In genomic region chr5:81971694-81972495, GRCh38 we compare ENCODE assay signal across 1 cellular context.
A peak's percentile ranks its signal among the peaks of the same experiment; 100 is the strongest.
TF ChIP-seq lines count a peak whose summit lies in the region.

Gene ATG10 (plus strand): TSS chr5:81972023. CDS start chr5:81987571, 15,548 bp downstream.

TF ChIP-seq in HepG2, 621 proteins besides CTCF, POLR2A, EP300 and RAD21 (continued from another document and continues in another):
- TF ChIP-seq SNAPC4 (CRISPR knock-in tag; IDR thresholded peaks at IDR 0.05) (0 out of 2 replicates have a peak, but pooled peaks have one; percentile 27), ZSCAN12 (CRISPR knock-in tag; IDR thresholded peaks at IDR 0.05) (no peak), FOXK1 (CRISPR knock-in tag; IDR thresholded peaks at IDR 0.05; ENCODE audit: borderline replicate concordance, low read depth) (0 out of 2 replicates have a peak, but pooled peaks have one; percentile 27), E2F5 (CRISPR knock-in tag; conservative IDR thresholded peaks at IDR 0.05) (peak; percentile 46; the same call in 1 of the 2 replicates), U2AF2 (IDR thresholded peaks at IDR 0.05; ENCODE audit: low read depth, low read length) (no peak), REXO4 (CRISPR knock-in tag; IDR thresholded peaks at IDR 0.05; ENCODE audit: borderline replicate concordance) (no peak), ZSCAN9 (CRISPR knock-in tag; IDR thresholded peaks at IDR 0.05; ENCODE audit: borderline replicate concordance) (no peak; the same call in 1 of the 2 replicates), ETS1 (CRISPR knock-in tag; IDR thresholded peaks at IDR 0.05) (no peak), RBAK (CRISPR knock-in tag; IDR thresholded peaks at IDR 0.05) (no peak), GRHL1 (CRISPR knock-in tag; conservative IDR thresholded peaks at IDR 0.05) (no peak), ZBTB7B (CRISPR knock-in tag; IDR thresholded peaks at IDR 0.05) (peak; percentile 26; the same call in 1 of the 2 replicates), IRF2 (CRISPR knock-in tag; IDR thresholded peaks at IDR 0.05) (no peak; the same call in 1 of the 2 replicates), CEBPG (CRISPR knock-in tag; IDR thresholded peaks at IDR 0.05) (peak; percentile 6; the same call in 1 of the 2 replicates), NR1H2 (CRISPR knock-in tag; IDR thresholded peaks at IDR 0.05; ENCODE audit: borderline replicate concordance, low read depth) (no peak), ZBTB46 (CRISPR knock-in tag; IDR thresholded peaks at IDR 0.05; ENCODE audit: borderline replicate concordance) (0 out of 2 replicates have a peak, but pooled peaks have one; percentile 21), ZNF276 (CRISPR knock-in tag; IDR thresholded peaks at IDR 0.05; ENCODE audit: low read depth) (0 out of 2 replicates have a peak, but pooled peaks have one; percentile 54), ETV5 (CRISPR knock-in tag; IDR thresholded peaks at IDR 0.05; ENCODE audit: borderline replicate concordance) (peak; percentile 52), LRRFIP1 (CRISPR knock-in tag; conservative IDR thresholded peaks at IDR 0.05) (no peak), ZNF749 (CRISPR knock-in tag; IDR thresholded peaks at IDR 0.05; ENCODE audit: borderline replicate concordance) (no peak), KLF13 (CRISPR knock-in tag; IDR thresholded peaks at IDR 0.05) (no peak), ZC3H13 (CRISPR knock-in tag; IDR thresholded peaks at IDR 0.05) (no peak), MTA1 (CRISPR knock-in tag; IDR thresholded peaks at IDR 0.05; ENCODE audit: borderline replicate concordance) (no peak; the same call in 1 of the 2 replicates), CENPT (CRISPR knock-in tag; IDR thresholded peaks at IDR 0.05; ENCODE audit: low read depth) (no peak), TSC22D2 (CRISPR knock-in tag; IDR thresholded peaks at IDR 0.05; ENCODE audit: borderline replicate concordance) (peak; percentile 30; the same call in 1 of the 2 replicates), KDM5A (IDR thresholded peaks at IDR 0.05; ENCODE audit: borderline replicate concordance, low read length) (no peak), ZNF256 (CRISPR knock-in tag; conservative IDR thresholded peaks at IDR 0.05) (no peak), ZNF333 (CRISPR knock-in tag; IDR thresholded peaks at IDR 0.05; ENCODE audit: borderline replicate concordance) (peak; percentile 36; the same call in 1 of the 2 replicates), ZNF282 (IDR thresholded peaks at IDR 0.05; ENCODE audit: partially characterized antibody) (no peak), CEBPB (IDR thresholded peaks at IDR 0.05; ENCODE audit: borderline replicate concordance, low read depth, low read length) (no peak), ATAD3A (CRISPR knock-in tag; IDR thresholded peaks at IDR 0.05) (no peak), ZNF572 (CRISPR knock-in tag; IDR thresholded peaks at IDR 0.05) (0 out of 2 replicates have a peak, but pooled peaks have one; percentile 63), ARHGAP35 (CRISPR knock-in tag; IDR thresholded peaks at IDR 0.05; ENCODE audit: borderline replicate concordance) (peak; percentile 97), ZNF224 (CRISPR knock-in tag; IDR thresholded peaks at IDR 0.05) (no peak; the same call in 1 of the 2 replicates), ZBTB14 (CRISPR knock-in tag; IDR thresholded peaks at IDR 0.05) (peak; percentile 74), GTF2F1 (IDR thresholded peaks at IDR 0.05; ENCODE audit: low read length) (no peak), CREM (IDR thresholded peaks at IDR 0.05) (no peak), CREM (CRISPR knock-in tag; IDR thresholded peaks at IDR 0.05) (no peak), RORA (CRISPR knock-in tag; IDR thresholded peaks at IDR 0.05) (no peak), HOXA5 (CRISPR knock-in tag; IDR thresholded peaks at IDR 0.05) (peak; percentile 87), THAP7 (CRISPR knock-in tag; IDR thresholded peaks at IDR 0.05) (peak; percentile 86), JUNB (CRISPR knock-in tag; IDR thresholded peaks at IDR 0.05; ENCODE audit: borderline replicate concordance) (no peak), TFAP4 (IDR thresholded peaks at IDR 0.05; ENCODE audit: borderline replicate concordance, low read depth) (no peak; the same call in 1 of the 2 replicates), CHD4 (IDR thresholded peaks at IDR 0.05; ENCODE audit: borderline replicate concordance, low read length) (no peak), ZNF33B (CRISPR knock-in tag; IDR thresholded peaks at IDR 0.05) (no peak), ZNF75D (CRISPR knock-in tag; IDR thresholded peaks at IDR 0.05; ENCODE audit: borderline replicate concordance) (no peak), FOSL2 (CRISPR knock-in tag; IDR thresholded peaks at IDR 0.05) (peak; percentile 29; the same call in 1 of the 2 replicates), ISX (CRISPR knock-in tag; conservative IDR thresholded peaks at IDR 0.05) (0 out of 2 replicates have a peak, but pooled peaks have one; percentile 68), JUND (CRISPR knock-in tag; IDR thresholded peaks at IDR 0.05) (0 out of 2 replicates have a peak, but pooled peaks have one; percentile 60)
